1 cellular context compared by ENCODE assay signal in genomic region chr10:35907548-35907947, GRCh38.
TF ChIP-seq lines count a peak whose summit lies in the region.

No MANE protein-coding gene starts in this region.

TF ChIP-seq in GM23338, 12 proteins besides CTCF, POLR2A, EP300 and RAD21 (continued from another document):
- TF ChIP-seq JUNB (IDR thresholded peaks at IDR 0.05; ENCODE audit: unreplicated experiment) (no peak), NANOG (IDR thresholded peaks at IDR 0.05; ENCODE audit: borderline replicate concordance) (no peak), CREB1 (CRISPR knock-in tag; IDR thresholded peaks at IDR 0.05; ENCODE audit: low read depth) (no peak), ZNF331 (CRISPR knock-in tag; IDR thresholded peaks at IDR 0.05; ENCODE audit: low read depth) (no peak), POLR2AphosphoS5 (IDR thresholded peaks at IDR 0.05; ENCODE audit: low read depth) (no peak), STAT1 (IDR thresholded peaks at IDR 0.05; ENCODE audit: unreplicated experiment) (no peak), EZH2phosphoT487 (IDR thresholded peaks at IDR 0.05; ENCODE audit: unreplicated experiment) (no peak), EZH2 (IDR thresholded peaks at IDR 0.05; ENCODE audit: low read depth, unreplicated experiment) (no peak)
- TF ChIP-seq, protein P1, sequence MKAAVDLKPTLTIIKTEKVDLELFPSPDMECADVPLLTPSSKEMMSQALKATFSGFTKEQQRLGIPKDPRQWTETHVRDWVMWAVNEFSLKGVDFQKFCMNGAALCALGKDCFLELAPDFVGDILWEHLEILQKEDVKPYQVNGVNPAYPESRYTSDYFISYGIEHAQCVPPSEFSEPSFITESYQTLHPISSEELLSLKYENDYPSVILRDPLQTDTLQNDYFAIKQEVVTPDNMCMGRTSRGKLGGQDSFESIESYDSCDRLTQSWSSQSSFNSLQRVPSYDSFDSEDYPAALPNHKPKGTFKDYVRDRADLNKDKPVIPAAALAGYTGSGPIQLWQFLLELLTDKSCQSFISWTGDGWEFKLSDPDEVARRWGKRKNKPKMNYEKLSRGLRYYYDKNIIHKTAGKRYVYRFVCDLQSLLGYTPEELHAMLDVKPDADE (IDR thresholded peaks at IDR 0.05): no peak
